1 cellular context compared by ENCODE assay signal in genomic region chr7:25223206-25223605, GRCh38.
TF ChIP-seq lines count a peak whose summit lies in the region.

No MANE protein-coding gene starts in this region.

TF ChIP-seq in GM23338, 12 proteins besides CTCF, POLR2A, EP300 and RAD21 (continued from another document):
- TF ChIP-seq, protein P1, sequence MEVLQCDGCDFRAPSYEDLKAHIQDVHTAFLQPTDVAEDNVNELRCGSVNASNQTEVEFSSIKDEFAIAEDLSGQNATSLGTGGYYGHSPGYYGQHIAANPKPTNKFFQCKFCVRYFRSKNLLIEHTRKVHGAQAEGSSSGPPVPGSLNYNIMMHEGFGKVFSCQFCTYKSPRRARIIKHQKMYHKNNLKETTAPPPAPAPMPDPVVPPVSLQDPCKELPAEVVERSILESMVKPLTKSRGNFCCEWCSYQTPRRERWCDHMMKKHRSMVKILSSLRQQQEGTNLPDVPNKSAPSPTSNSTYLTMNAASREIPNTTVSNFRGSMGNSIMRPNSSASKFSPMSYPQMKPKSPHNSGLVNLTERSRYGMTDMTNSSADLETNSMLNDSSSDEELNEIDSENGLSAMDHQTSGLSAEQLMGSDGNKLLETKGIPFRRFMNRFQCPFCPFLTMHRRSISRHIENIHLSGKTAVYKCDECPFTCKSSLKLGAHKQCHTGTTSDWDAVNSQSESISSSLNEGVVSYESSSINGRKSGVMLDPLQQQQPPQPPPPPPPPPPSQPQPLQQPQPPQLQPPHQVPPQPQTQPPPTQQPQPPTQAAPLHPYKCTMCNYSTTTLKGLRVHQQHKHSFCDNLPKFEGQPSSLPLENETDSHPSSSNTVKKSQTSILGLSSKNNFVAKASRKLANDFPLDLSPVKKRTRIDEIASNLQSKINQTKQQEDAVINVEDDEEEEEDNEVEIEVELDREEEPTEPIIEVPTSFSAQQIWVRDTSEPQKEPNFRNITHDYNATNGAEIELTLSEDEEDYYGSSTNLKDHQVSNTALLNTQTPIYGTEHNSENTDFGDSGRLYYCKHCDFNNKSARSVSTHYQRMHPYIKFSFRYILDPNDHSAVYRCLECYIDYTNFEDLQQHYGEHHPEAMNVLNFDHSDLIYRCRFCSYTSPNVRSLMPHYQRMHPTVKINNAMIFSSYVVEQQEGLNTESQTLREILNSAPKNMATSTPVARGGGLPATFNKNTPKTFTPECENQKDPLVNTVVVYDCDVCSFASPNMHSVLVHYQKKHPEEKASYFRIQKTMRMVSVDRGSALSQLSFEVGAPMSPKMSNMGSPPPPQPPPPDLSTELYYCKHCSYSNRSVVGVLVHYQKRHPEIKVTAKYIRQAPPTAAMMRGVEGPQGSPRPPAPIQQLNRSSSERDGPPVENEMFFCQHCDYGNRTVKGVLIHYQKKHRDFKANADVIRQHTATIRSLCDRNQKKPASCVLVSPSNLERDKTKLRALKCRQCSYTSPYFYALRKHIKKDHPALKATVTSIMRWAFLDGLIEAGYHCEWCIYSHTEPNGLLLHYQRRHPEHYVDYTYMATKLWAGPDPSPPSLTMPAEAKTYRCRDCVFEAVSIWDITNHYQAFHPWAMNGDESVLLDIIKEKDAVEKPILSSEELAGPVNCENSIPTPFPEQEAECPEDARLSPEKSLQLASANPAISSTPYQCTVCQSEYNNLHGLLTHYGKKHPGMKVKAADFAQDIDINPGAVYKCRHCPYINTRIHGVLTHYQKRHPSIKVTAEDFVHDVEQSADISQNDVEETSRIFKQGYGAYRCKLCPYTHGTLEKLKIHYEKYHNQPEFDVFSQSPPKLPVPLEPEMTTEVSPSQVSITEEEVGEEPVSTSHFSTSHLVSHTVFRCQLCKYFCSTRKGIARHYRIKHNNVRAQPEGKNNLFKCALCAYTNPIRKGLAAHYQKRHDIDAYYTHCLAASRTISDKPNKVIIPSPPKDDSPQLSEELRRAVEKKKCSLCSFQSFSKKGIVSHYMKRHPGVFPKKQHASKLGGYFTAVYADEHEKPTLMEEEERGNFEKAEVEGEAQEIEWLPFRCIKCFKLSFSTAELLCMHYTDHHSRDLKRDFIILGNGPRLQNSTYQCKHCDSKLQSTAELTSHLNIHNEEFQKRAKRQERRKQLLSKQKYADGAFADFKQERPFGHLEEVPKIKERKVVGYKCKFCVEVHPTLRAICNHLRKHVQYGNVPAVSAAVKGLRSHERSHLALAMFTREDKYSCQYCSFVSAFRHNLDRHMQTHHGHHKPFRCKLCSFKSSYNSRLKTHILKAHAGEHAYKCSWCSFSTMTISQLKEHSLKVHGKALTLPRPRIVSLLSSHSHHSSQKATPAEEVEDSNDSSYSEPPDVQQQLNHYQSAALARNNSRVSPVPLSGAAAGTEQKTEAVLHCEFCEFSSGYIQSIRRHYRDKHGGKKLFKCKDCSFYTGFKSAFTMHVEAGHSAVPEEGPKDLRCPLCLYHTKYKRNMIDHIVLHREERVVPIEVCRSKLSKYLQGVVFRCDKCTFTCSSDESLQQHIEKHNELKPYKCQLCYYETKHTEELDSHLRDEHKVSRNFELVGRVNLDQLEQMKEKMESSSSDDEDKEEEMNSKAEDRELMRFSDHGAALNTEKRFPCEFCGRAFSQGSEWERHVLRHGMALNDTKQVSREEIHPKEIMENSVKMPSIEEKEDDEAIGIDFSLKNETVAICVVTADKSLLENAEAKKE (CRISPR knock-in tag; IDR thresholded peaks at IDR 0.05): no peak
- TF ChIP-seq, protein P2, sequence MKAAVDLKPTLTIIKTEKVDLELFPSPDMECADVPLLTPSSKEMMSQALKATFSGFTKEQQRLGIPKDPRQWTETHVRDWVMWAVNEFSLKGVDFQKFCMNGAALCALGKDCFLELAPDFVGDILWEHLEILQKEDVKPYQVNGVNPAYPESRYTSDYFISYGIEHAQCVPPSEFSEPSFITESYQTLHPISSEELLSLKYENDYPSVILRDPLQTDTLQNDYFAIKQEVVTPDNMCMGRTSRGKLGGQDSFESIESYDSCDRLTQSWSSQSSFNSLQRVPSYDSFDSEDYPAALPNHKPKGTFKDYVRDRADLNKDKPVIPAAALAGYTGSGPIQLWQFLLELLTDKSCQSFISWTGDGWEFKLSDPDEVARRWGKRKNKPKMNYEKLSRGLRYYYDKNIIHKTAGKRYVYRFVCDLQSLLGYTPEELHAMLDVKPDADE (IDR thresholded peaks at IDR 0.05): no peak
- TF ChIP-seq EZH2phosphoT487 (IDR thresholded peaks at IDR 0.05; ENCODE audit: unreplicated experiment) (no peak), POLR2AphosphoS5 (IDR thresholded peaks at IDR 0.05; ENCODE audit: low read depth) (no peak), ZNF114 (CRISPR knock-in tag; IDR thresholded peaks at IDR 0.05) (no peak), REST (IDR thresholded peaks at IDR 0.05; ENCODE audit: unreplicated experiment) (no peak)
